In genomic region chr9:109794361-109795012, GRCh38 we compare ENCODE assay signal across 20 cellular contexts. TPM values are rescaled to one million over a fixed set of nuclear protein-coding genes. Genes with fewer than 3 reads are reported as not detected.
A peak's percentile ranks its signal among the peaks of the same experiment; 100 is the strongest.
DNase-seq lines count a peak whose midpoint lies in the region; ATAC-seq, FAIRE-seq and TF ChIP-seq lines count a peak whose summit lies in the region.
"Had no signal": no experiment of that assay in that cellular context is flagged by ENCODE, and none has a peak within 500 bp of the region (broad histone marks: within the 10 kb centered on the region; RNA-seq: fewer than 3 reads in every experiment).

No MANE protein-coding gene starts in this region.

- peaks cover 0 to 76% (median 32%) of the 10 kb centered on the region in 4 donors for H3K4me1 ChIP-seq in right lobe of liver

- TF ChIP-seq CTCF in right lobe of liver (IDR thresholded peaks at IDR 0.05) (peak in 1 of 4 donors; percentile 32), GM20000 (IDR thresholded peaks at IDR 0.05; ENCODE audit: extremely low read depth, missing control alignments) (no peak)

- peak overlapping the region; percentile 80 to 93 (median 90) for H3K27ac ChIP-seq in right lobe of liver

- no peaks in the 10 kb centered on the region for H3K9me3 ChIP-seq in right lobe of liver

- 33% methylated on average over 4 of the region's 4 CpGs for WGBS in right lobe of liver (ENCODE audit: insufficient coverage, low coverage, low lambda C conversion rate, missing lambda C conversion rate)

- peak; percentile 47 to 77 (median 69) for ATAC-seq in right lobe of liver
- ATAC-seq: PC-3 had no signal

- DNase-seq in HCEC 1CT (peak; percentile 23), fibroblast of gingiva (ENCODE audit: low read depth) (peak; percentile 72), right lobe of liver (peak in 2 of 3 donors; percentile 69 to 79), stromal cell of bone marrow (ENCODE audit: low read depth) (peak; percentile 27), GM20000 (ENCODE audit: low spot score) (no peak), globus pallidus (ENCODE audit: low spot score) (no peak), NOMO-1 treated with dmso at 0.1 percent for 144 hours (lab: John Stamatoyannopoulos, UW; ENCODE audit: unreplicated experiment) (no peak), urothelium cell line (ENCODE audit: low spot score) (no peak)
- DNase-seq: activated B cell treated with CpG ODN at 0.5 μM for 24 hours; amygdala; H9; mammary epithelial cell; NCI-H187 treated with DMSO at 0.1 percent for 48 hours; NCI-H510A treated with DMSO at 0.1 percent for 48 hours; PC-3; stimulated activated CD4-positive, alpha-beta T cell treated with anti-CD3 and anti-CD28 coated beads, Interleukin-2, amount 100 ng/mL, for 48 hours; stimulated activated CD8-positive, alpha-beta memory T cell treated with anti-CD3 and anti-CD28 coated beads, Interleukin-4, amount 100 ng/mL, for 48 hours had no signal

- intact Hi-C loops in right lobe of liver (cut with DNase I): no loop called here

- peak overlapping the region in 1 of 3 donors; percentile 2 for H3K4me3 ChIP-seq in right lobe of liver

- H3K27me3 ChIP-seq in right lobe of liver: no peaks in the 10 kb centered on the region

- no peak for FAIRE-seq in urothelium cell line (lab: Jason Lieb, UNC)
- FAIRE-seq: G401.6, GM12891, HTR-8/SVneo had no signal

- no peaks in the 10 kb centered on the region for H3K36me3 ChIP-seq in right lobe of liver

- TF ChIP-seq POLR2A in right lobe of liver (IDR thresholded peaks at IDR 0.05): peak; percentile 60

RNA-seq across cellular contexts. Expression of gene PALM2AKAP2, which starts 14.5 kb away (rescaled TPM):
- total RNA-seq in right lobe of liver: 10 to 100 TPM; 26.4 to 50.3 (median 32.2) TPM
- total RNA-seq: activated B cell treated with CpG ODN at 0.5 μM for 24 hours had no signal

Comparison
In these comparisons a context has a peak if more than half of its experiments do, and no peak if none do; other contexts are left out.
1. DNase-seq: peak in HCEC 1CT (single experiment), fibroblast of gingiva (single experiment), right lobe of liver (2 of 3) and stromal cell of bone marrow (single experiment); none in GM20000 (single experiment), globus pallidus (single experiment), NOMO-1 treated with dmso at 0.1 percent for 144 hours (single experiment) and urothelium cell line (single experiment).